29 cellular contexts compared by ENCODE assay signal in genomic region chr5:6261668-6262067, GRCh38.
DNase-seq lines count a peak whose midpoint lies in the region; ATAC-seq lines count a peak whose summit lies in the region.
"Had no signal": no experiment of that assay in that cellular context is flagged by ENCODE, and none has a peak within 500 bp of the region (broad histone marks: within the 10 kb centered on the region; RNA-seq: fewer than 3 reads in every experiment).

No MANE protein-coding gene starts in this region.

- peak overlapping the region; percentile 44 for H3K27ac Mint-ChIP-seq in activated T-cell treated with anti-CD3 and anti-CD28 coated beads, Interleukin-2, amount 50 U/mL, for 24 hours
- H3K27ac Mint-ChIP-seq in activated CD4-positive, alpha-beta memory T cell treated with anti-CD3 and anti-CD28 coated beads for 36 hours, result peak overlapping the region; percentile 75
- no peak overlapping the region for H3K27ac Mint-ChIP-seq in stimulated activated effector memory CD8-positive, alpha-beta T cell treated with anti-CD3 and anti-CD28 coated beads, Interleukin-12 subunit alpha, Interleukin-12 subunit beta, amount 100 ng/mL, for 72 hours
- H3K27ac Mint-ChIP-seq: activated naive CD8-positive, alpha-beta T cell; CD4-positive, CD25-positive, alpha-beta regulatory T cell; neural progenitor cell had no signal

- peaks cover 9% of the 10 kb centered on the region for H3K4me1 Mint-ChIP-seq in activated T-cell treated with anti-CD3 and anti-CD28 coated beads, Interleukin-2, amount 50 U/mL, for 24 hours (ENCODE audit: low read depth)
- H3K4me1 Mint-ChIP-seq in activated CD4-positive, alpha-beta memory T cell treated with anti-CD3 and anti-CD28 coated beads for 36 hours (ENCODE audit: low read depth), result peaks cover 15% of the 10 kb centered on the region
- no peaks in the 10 kb centered on the region for H3K4me1 Mint-ChIP-seq in stimulated activated effector memory CD8-positive, alpha-beta T cell treated with anti-CD3 and anti-CD28 coated beads, Interleukin-12 subunit alpha, Interleukin-12 subunit beta, amount 100 ng/mL, for 72 hours
- H3K4me1 Mint-ChIP-seq: CD4-positive, CD25-positive, alpha-beta regulatory T cell had no signal

- H3K36me3 Mint-ChIP-seq in activated T-cell treated with anti-CD3 and anti-CD28 coated beads, Interleukin-2, amount 50 U/mL, for 24 hours (ENCODE audit: low read depth), result no peaks in the 10 kb centered on the region
- peaks cover 1% of the 10 kb centered on the region for H3K36me3 Mint-ChIP-seq in activated CD4-positive, alpha-beta memory T cell treated with anti-CD3 and anti-CD28 coated beads for 36 hours
- no peaks in the 10 kb centered on the region for H3K36me3 Mint-ChIP-seq in stimulated activated effector memory CD8-positive, alpha-beta T cell treated with anti-CD3 and anti-CD28 coated beads, Interleukin-12 subunit alpha, Interleukin-12 subunit beta, amount 100 ng/mL, for 72 hours
- H3K36me3 Mint-ChIP-seq: activated naive CD8-positive, alpha-beta T cell; neural progenitor cell had no signal

- CTCF ChIA-PET in activated CD4-positive, alpha-beta memory T cell treated with anti-CD3 and anti-CD28 coated beads for 36 hours (lab: Charles Lee), result no interaction called here

- ATAC-seq in esophagus mucosa (peak; percentile 55), HG02798 (IDR thresholded peaks at IDR 0.05; ENCODE audit: poor library complexity, unreplicated experiment) (no peak)
- ATAC-seq in stimulated activated effector memory CD8-positive, alpha-beta T cell treated with anti-CD3 and anti-CD28 coated beads, Interleukin-12 subunit alpha, Interleukin-12 subunit beta, amount 100 ng/mL, for 72 hours, result peak; percentile 35
- ATAC-seq: left lobe of liver, right cardiac atrium had no signal

- intact Hi-C loops in activated CD4-positive, alpha-beta memory T cell treated with anti-CD3 and anti-CD28 coated beads for 36 hours (cut with micrococcal nuclease), result loop anchor here (5.0 kb wide), 2 partner anchors 116 to 566 kb away; partner anchors contain the start of gene MED10

- no peak overlapping the region for H3K4me3 Mint-ChIP-seq in activated T-cell treated with anti-CD3 and anti-CD28 coated beads, Interleukin-2, amount 50 U/mL, for 24 hours
- H3K4me3 Mint-ChIP-seq in activated CD4-positive, alpha-beta memory T cell treated with anti-CD3 and anti-CD28 coated beads for 36 hours, result no peak overlapping the region
- no peak overlapping the region for H3K4me3 Mint-ChIP-seq in stimulated activated effector memory CD8-positive, alpha-beta T cell treated with anti-CD3 and anti-CD28 coated beads, Interleukin-12 subunit alpha, Interleukin-12 subunit beta, amount 100 ng/mL, for 72 hours
- H3K4me3 Mint-ChIP-seq: activated naive CD8-positive, alpha-beta T cell; CD4-positive, CD25-positive, alpha-beta regulatory T cell; neural progenitor cell had no signal

- H3K27me3 Mint-ChIP-seq in activated T-cell treated with anti-CD3 and anti-CD28 coated beads, Interleukin-2, amount 50 U/mL, for 24 hours, result peaks cover 23% of the 10 kb centered on the region
- peaks cover 2% of the 10 kb centered on the region for H3K27me3 Mint-ChIP-seq in activated CD4-positive, alpha-beta memory T cell treated with anti-CD3 and anti-CD28 coated beads for 36 hours
- H3K27me3 Mint-ChIP-seq: activated naive CD8-positive, alpha-beta T cell; CD4-positive, CD25-positive, alpha-beta regulatory T cell had no signal

- no peaks in the 10 kb centered on the region for H3K9me3 Mint-ChIP-seq in activated T-cell treated with anti-CD3 and anti-CD28 coated beads, Interleukin-2, amount 50 U/mL, for 24 hours
- peaks cover 10% of the 10 kb centered on the region for H3K9me3 Mint-ChIP-seq in activated CD4-positive, alpha-beta memory T cell treated with anti-CD3 and anti-CD28 coated beads for 36 hours
- H3K9me3 Mint-ChIP-seq in stimulated activated effector memory CD8-positive, alpha-beta T cell treated with anti-CD3 and anti-CD28 coated beads, Interleukin-12 subunit alpha, Interleukin-12 subunit beta, amount 100 ng/mL, for 72 hours, result peaks cover 2% of the 10 kb centered on the region

- POLR2A ChIA-PET in activated CD4-positive, alpha-beta memory T cell treated with anti-CD3 and anti-CD28 coated beads for 36 hours (lab: Charles Lee), result no interaction called here

- no peak for DNase-seq in activated T-cell treated with anti-CD3 and anti-CD28 coated beads, Interleukin-2, amount 50 U/mL, for 24 hours
- DNase-seq in activated T-cell treated with anti-CD3 and anti-CD28 coated beads for 4 hours (no peak), retina (no peak), DMS153 treated with DMSO at 0.1 percent for 48 hours (lab: John Stamatoyannopoulos, UW; ENCODE audit: unreplicated experiment) (no peak)
- DNase-seq in activated CD4-positive, alpha-beta memory T cell treated with anti-CD3 and anti-CD28 coated beads for 36 hours, result no peak
- DNase-seq in stimulated activated effector memory CD8-positive, alpha-beta T cell treated with anti-CD3 and anti-CD28 coated beads, Interleukin-12 subunit alpha, Interleukin-12 subunit beta, amount 100 ng/mL, for 72 hours (ENCODE audit: low spot score in 2 of 2), result no peak
- DNase-seq: AML-193; caudate nucleus; cortex of kidney; DND-41; effector memory CD4-positive, alpha-beta T cell; erythroblast; glutamatergic neuron; GM23248; IMR-90; mesendoderm; NCI-H2107; NCI-H446; NCI-H774; pancreas; right cardiac atrium; spleen; transverse colon had no signal
